1 cellular context compared by ENCODE assay signal in genomic region chr9:68999393-69000105, GRCh38.
TF ChIP-seq lines count a peak whose summit lies in the region.

No MANE protein-coding gene starts in this region.

TF ChIP-seq in K562, 482 proteins besides CTCF, POLR2A, EP300 and RAD21 (continued from another document):
- peak; percentile 35; the same call in 1 of the 2 replicates for TF ChIP-seq MGA (IDR thresholded peaks at IDR 0.05)
- peak; percentile 76 for TF ChIP-seq BHLHE40 (IDR thresholded peaks at IDR 0.05; ENCODE audit: low read length)
- no peak for TF ChIP-seq EGR1 (conservative IDR thresholded peaks at IDR 0.05)
- no peak for TF ChIP-seq JUNB (CRISPR knock-in tag; conservative IDR thresholded peaks at IDR 0.05)
- no peak for TF ChIP-seq PHB (CRISPR knock-in tag; IDR thresholded peaks at IDR 0.05)
- no peak for TF ChIP-seq COPS2 (conservative IDR thresholded peaks at IDR 0.05)
- peak in 1 of 2 experiments; percentile 41 for TF ChIP-seq E2F6 (IDR thresholded peaks at IDR 0.05; ENCODE audit: borderline replicate concordance in 1 of 2, extremely low read depth in 1 of 2, insufficient read depth in 1 of 2, insufficient read length in 1 of 2, low read depth in 1 of 2, low read length in 1 of 2, poor library complexity in 1 of 2, severe bottlenecking in 1 of 2)
- TF ChIP-seq SRSF3 (IDR thresholded peaks at IDR 0.05; ENCODE audit: insufficient read depth, low read length): no peak
- TF ChIP-seq MED1 (CRISPR knock-in tag; IDR thresholded peaks at IDR 0.05; ENCODE audit: borderline replicate concordance): no peak
- TF ChIP-seq, protein P1, sequence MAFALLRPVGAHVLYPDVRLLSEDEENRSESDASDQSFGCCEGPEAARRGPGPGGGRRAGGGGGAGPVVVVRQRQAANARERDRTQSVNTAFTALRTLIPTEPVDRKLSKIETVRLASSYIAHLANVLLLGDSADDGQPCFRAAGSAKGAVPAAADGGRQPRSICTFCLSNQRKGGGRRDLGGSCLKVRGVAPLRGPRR (CRISPR knock-in tag; IDR thresholded peaks at IDR 0.05): no peak
- TF ChIP-seq, protein P2, sequence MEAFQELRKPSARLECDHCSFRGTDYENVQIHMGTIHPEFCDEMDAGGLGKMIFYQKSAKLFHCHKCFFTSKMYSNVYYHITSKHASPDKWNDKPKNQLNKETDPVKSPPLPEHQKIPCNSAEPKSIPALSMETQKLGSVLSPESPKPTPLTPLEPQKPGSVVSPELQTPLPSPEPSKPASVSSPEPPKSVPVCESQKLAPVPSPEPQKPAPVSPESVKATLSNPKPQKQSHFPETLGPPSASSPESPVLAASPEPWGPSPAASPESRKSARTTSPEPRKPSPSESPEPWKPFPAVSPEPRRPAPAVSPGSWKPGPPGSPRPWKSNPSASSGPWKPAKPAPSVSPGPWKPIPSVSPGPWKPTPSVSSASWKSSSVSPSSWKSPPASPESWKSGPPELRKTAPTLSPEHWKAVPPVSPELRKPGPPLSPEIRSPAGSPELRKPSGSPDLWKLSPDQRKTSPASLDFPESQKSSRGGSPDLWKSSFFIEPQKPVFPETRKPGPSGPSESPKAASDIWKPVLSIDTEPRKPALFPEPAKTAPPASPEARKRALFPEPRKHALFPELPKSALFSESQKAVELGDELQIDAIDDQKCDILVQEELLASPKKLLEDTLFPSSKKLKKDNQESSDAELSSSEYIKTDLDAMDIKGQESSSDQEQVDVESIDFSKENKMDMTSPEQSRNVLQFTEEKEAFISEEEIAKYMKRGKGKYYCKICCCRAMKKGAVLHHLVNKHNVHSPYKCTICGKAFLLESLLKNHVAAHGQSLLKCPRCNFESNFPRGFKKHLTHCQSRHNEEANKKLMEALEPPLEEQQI (IDR thresholded peaks at IDR 0.05): 0 out of 2 replicates have a peak, but pooled peaks have one; percentile 24
- TF ChIP-seq MAFK (IDR thresholded peaks at IDR 0.05; ENCODE audit: low read length): no peak
- 0 out of 2 replicates have a peak, but pooled peaks have one; percentile 21 for TF ChIP-seq MYNN (IDR thresholded peaks at IDR 0.05)
- TF ChIP-seq MYNN (CRISPR knock-in tag; IDR thresholded peaks at IDR 0.05): no peak
- peak; percentile 72 for TF ChIP-seq ZNF316 (IDR thresholded peaks at IDR 0.05)
- no peak for TF ChIP-seq NFRKB (IDR thresholded peaks at IDR 0.05; ENCODE audit: low read depth)
- TF ChIP-seq, protein P3, sequence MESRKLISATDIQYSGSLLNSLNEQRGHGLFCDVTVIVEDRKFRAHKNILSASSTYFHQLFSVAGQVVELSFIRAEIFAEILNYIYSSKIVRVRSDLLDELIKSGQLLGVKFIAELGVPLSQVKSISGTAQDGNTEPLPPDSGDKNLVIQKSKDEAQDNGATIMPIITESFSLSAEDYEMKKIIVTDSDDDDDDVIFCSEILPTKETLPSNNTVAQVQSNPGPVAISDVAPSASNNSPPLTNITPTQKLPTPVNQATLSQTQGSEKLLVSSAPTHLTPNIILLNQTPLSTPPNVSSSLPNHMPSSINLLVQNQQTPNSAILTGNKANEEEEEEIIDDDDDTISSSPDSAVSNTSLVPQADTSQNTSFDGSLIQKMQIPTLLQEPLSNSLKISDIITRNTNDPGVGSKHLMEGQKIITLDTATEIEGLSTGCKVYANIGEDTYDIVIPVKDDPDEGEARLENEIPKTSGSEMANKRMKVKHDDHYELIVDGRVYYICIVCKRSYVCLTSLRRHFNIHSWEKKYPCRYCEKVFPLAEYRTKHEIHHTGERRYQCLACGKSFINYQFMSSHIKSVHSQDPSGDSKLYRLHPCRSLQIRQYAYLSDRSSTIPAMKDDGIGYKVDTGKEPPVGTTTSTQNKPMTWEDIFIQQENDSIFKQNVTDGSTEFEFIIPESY (CRISPR knock-in tag; IDR thresholded peaks at IDR 0.05): 0 out of 2 replicates have a peak, but pooled peaks have one; percentile 33
- TF ChIP-seq POLR3A (IDR thresholded peaks at IDR 0.05; ENCODE audit: borderline replicate concordance, extremely low read depth, insufficient read depth, insufficient read length): no peak
- TF ChIP-seq PHF21A (IDR thresholded peaks at IDR 0.05; ENCODE audit: borderline replicate concordance, low read depth): no peak
- peak; percentile 53; the same call in 1 of the 2 replicates for TF ChIP-seq STAG1 (CRISPR knock-in tag; IDR thresholded peaks at IDR 0.05; ENCODE audit: borderline replicate concordance)
- peak; percentile 48; the same call in 1 of the 2 replicates for TF ChIP-seq ZNF24 (IDR thresholded peaks at IDR 0.05)
- TF ChIP-seq ARID2 (IDR thresholded peaks at IDR 0.05): 0 out of 2 replicates have a peak, but pooled peaks have one; percentile 59
- no peak for TF ChIP-seq GATAD2B (IDR thresholded peaks at IDR 0.05; ENCODE audit: borderline replicate concordance)
- peak; percentile 33; the same call in 1 of the 2 replicates for TF ChIP-seq EHMT2 (IDR thresholded peaks at IDR 0.05)
